Comparison of ENCODE assay signal across 1 cellular context in the genomic region with DNA sequence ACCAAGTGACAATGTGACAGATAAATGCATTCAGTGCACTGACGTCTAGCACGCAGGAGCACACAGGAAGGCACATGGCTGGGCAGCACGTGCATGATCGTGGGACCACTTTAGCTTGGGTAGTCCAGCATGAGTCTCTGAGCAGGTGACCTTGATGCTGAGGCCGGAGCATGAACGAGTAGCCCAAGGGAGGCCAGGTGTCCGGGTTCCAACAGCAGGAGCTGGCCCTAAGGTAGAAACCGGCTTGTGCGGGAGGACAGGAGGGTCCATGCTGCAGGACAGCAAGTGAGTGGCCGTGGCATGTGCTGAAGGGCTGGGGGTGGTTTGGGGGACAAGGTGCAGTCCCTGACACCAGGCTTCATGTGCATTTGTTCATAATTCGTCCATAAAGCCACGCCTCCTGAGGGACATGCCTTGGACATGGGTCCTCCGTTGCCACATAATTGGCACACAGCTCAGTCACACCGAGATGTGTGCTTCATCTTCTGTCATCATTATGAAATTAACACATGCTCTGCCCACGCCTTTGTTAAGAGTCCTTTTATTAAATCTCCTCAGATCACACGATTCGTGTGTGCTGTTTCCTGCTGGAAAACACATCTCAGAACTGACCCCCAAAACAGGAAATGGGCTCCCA.
TF ChIP-seq lines count a peak whose summit lies in the region.

No MANE protein-coding gene starts in this region.

TF ChIP-seq in H1, 55 proteins besides CTCF, POLR2A, EP300 and RAD21:
- TF ChIP-seq SIX5 (IDR thresholded peaks at IDR 0.05; ENCODE audit: low read depth, low read length) (no peak), KDM4A (IDR thresholded peaks at IDR 0.05; ENCODE audit: low read depth, low read length, severe bottlenecking) (no peak), JUND (IDR thresholded peaks at IDR 0.05; ENCODE audit: low read length) (no peak), SIRT6 (IDR thresholded peaks at IDR 0.05; ENCODE audit: low read length) (no peak), POLR2AphosphoS5 (IDR thresholded peaks at IDR 0.05; ENCODE audit: low read depth, low read length) (no peak), RNF2 (IDR thresholded peaks at IDR 0.05; ENCODE audit: borderline replicate concordance, low read depth, low read length, missing control alignments, poor library complexity, severe bottlenecking) (no peak), FOSL1 (IDR thresholded peaks at IDR 0.05; ENCODE audit: insufficient read depth, low read depth, low read length) (no peak), CREB1 (IDR thresholded peaks at IDR 0.05) (no peak), MAFK (IDR thresholded peaks at IDR 0.05; ENCODE audit: low read depth, low read length) (no peak)
- TF ChIP-seq, protein P1, sequence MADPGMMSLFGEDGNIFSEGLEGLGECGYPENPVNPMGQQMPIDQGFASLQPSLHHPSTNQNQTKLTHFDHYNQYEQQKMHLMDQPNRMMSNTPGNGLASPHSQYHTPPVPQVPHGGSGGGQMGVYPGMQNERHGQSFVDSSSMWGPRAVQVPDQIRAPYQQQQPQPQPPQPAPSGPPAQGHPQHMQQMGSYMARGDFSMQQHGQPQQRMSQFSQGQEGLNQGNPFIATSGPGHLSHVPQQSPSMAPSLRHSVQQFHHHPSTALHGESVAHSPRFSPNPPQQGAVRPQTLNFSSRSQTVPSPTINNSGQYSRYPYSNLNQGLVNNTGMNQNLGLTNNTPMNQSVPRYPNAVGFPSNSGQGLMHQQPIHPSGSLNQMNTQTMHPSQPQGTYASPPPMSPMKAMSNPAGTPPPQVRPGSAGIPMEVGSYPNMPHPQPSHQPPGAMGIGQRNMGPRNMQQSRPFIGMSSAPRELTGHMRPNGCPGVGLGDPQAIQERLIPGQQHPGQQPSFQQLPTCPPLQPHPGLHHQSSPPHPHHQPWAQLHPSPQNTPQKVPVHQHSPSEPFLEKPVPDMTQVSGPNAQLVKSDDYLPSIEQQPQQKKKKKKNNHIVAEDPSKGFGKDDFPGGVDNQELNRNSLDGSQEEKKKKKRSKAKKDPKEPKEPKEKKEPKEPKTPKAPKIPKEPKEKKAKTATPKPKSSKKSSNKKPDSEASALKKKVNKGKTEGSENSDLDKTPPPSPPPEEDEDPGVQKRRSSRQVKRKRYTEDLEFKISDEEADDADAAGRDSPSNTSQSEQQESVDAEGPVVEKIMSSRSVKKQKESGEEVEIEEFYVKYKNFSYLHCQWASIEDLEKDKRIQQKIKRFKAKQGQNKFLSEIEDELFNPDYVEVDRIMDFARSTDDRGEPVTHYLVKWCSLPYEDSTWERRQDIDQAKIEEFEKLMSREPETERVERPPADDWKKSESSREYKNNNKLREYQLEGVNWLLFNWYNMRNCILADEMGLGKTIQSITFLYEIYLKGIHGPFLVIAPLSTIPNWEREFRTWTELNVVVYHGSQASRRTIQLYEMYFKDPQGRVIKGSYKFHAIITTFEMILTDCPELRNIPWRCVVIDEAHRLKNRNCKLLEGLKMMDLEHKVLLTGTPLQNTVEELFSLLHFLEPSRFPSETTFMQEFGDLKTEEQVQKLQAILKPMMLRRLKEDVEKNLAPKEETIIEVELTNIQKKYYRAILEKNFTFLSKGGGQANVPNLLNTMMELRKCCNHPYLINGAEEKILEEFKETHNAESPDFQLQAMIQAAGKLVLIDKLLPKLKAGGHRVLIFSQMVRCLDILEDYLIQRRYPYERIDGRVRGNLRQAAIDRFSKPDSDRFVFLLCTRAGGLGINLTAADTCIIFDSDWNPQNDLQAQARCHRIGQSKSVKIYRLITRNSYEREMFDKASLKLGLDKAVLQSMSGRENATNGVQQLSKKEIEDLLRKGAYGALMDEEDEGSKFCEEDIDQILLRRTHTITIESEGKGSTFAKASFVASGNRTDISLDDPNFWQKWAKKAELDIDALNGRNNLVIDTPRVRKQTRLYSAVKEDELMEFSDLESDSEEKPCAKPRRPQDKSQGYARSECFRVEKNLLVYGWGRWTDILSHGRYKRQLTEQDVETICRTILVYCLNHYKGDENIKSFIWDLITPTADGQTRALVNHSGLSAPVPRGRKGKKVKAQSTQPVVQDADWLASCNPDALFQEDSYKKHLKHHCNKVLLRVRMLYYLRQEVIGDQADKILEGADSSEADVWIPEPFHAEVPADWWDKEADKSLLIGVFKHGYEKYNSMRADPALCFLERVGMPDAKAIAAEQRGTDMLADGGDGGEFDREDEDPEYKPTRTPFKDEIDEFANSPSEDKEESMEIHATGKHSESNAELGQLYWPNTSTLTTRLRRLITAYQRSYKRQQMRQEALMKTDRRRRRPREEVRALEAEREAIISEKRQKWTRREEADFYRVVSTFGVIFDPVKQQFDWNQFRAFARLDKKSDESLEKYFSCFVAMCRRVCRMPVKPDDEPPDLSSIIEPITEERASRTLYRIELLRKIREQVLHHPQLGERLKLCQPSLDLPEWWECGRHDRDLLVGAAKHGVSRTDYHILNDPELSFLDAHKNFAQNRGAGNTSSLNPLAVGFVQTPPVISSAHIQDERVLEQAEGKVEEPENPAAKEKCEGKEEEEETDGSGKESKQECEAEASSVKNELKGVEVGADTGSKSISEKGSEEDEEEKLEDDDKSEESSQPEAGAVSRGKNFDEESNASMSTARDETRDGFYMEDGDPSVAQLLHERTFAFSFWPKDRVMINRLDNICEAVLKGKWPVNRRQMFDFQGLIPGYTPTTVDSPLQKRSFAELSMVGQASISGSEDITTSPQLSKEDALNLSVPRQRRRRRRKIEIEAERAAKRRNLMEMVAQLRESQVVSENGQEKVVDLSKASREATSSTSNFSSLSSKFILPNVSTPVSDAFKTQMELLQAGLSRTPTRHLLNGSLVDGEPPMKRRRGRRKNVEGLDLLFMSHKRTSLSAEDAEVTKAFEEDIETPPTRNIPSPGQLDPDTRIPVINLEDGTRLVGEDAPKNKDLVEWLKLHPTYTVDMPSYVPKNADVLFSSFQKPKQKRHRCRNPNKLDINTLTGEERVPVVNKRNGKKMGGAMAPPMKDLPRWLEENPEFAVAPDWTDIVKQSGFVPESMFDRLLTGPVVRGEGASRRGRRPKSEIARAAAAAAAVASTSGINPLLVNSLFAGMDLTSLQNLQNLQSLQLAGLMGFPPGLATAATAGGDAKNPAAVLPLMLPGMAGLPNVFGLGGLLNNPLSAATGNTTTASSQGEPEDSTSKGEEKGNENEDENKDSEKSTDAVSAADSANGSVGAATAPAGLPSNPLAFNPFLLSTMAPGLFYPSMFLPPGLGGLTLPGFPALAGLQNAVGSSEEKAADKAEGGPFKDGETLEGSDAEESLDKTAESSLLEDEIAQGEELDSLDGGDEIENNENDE (IDR thresholded peaks at IDR 0.05; ENCODE audit: insufficient replicate concordance, low read length), result no peak
